In genomic region chr15:72967397-72967796, GRCh38 we compare ENCODE assay signal across 20 cellular contexts.
"Had no signal": no experiment of that assay in that cellular context is flagged by ENCODE, and none has a peak within 500 bp of the region (broad histone marks: within the 10 kb centered on the region; RNA-seq: fewer than 3 reads in every experiment).

No MANE protein-coding gene starts in this region.

- H3K4me1 Mint-ChIP-seq: activated naive CD4-positive, alpha-beta T cell treated with anti-CD3 and anti-CD28 coated beads, Interleukin-2, amount 50 U/mL, for 24 hours had no signal

- H3K36me3 ChIP-seq: tibial nerve, vagina had no signal

- H3K9me3 ChIP-seq: vagina had no signal

- H3K9me3 Mint-ChIP-seq: activated CD4-positive, alpha-beta T cell treated with anti-CD3 and anti-CD28 coated beads, Interleukin-2, amount 10 ng/mL, durations not matched to agents 7 days and 5 days; activated naive CD4-positive, alpha-beta T cell treated with anti-CD3 and anti-CD28 coated beads, Interleukin-2, amount 50 U/mL, for 24 hours had no signal

- H3K27ac Mint-ChIP-seq: activated CD4-positive, alpha-beta T cell treated with anti-CD3 and anti-CD28 coated beads, Interleukin-2, amount 10 ng/mL, durations not matched to agents 7 days and 5 days; activated CD8-positive, alpha-beta T cell treated with anti-CD3 and anti-CD28 coated beads, Interleukin-2, amount 10 ng/mL, durations not matched to agents 7 days and 5 days; activated naive CD4-positive, alpha-beta T cell treated with anti-CD3 and anti-CD28 coated beads, Interleukin-2, amount 50 U/mL, for 24 hours; stimulated activated naive CD8-positive, alpha-beta T cell treated with anti-CD3 and anti-CD28 coated beads, Interleukin-15, Interleukin-2, amounts not matched to agents 100 ng/mL and 50 ng/mL, for 24 hours had no signal

- H3K36me3 Mint-ChIP-seq: activated naive CD4-positive, alpha-beta T cell treated with anti-CD3 and anti-CD28 coated beads, Interleukin-2, amount 50 U/mL, for 24 hours had no signal

- H3K4me3 ChIP-seq: tibial nerve, vagina had no signal

- DNase-seq: activated CD4-positive, alpha-beta T cell treated with anti-CD3 and anti-CD28 coated beads, Interleukin-2, amount 10 ng/mL, durations not matched to agents 7 days and 5 days; activated CD8-positive, alpha-beta memory T cell treated with anti-CD3 and anti-CD28 coated beads, Interleukin-2, amount 50 U/mL, for 4 hours; activated CD8-positive, alpha-beta T cell treated with anti-CD3 and anti-CD28 coated beads, Interleukin-2, amount 10 ng/mL, durations not matched to agents 7 days and 5 days; activated gamma-delta T cell; activated T-cell treated with anti-CD3 and anti-CD28 coated beads, Interleukin-2, amount 50 U/mL, for 48 hours; foreskin keratinocyte; head of caudate nucleus; kidney glomerular epithelial cell; left ventricle myocardium superior; occipital lobe; stimulated activated CD4-positive, alpha-beta T cell treated with anti-CD3 and anti-CD28 coated beads, Interleukin-12 subunit alpha, Interleukin-12 subunit beta, amount 100 ng/mL, for 4 hours; stimulated activated CD4-positive, alpha-beta T cell treated with anti-CD3 and anti-CD28 coated beads, Interleukin-1b, Interleukin-23, amount 100 ng/mL, for 48 hours; T1000 had no signal

- H3K4me3 Mint-ChIP-seq: activated CD4-positive, alpha-beta T cell treated with anti-CD3 and anti-CD28 coated beads, Interleukin-2, amount 10 ng/mL, durations not matched to agents 7 days and 5 days; activated CD8-positive, alpha-beta T cell treated with anti-CD3 and anti-CD28 coated beads, Interleukin-2, amount 10 ng/mL, durations not matched to agents 7 days and 5 days; activated naive CD4-positive, alpha-beta T cell treated with anti-CD3 and anti-CD28 coated beads, Interleukin-2, amount 50 U/mL, for 24 hours; stimulated activated naive CD8-positive, alpha-beta T cell treated with anti-CD3 and anti-CD28 coated beads, Interleukin-15, Interleukin-2, amounts not matched to agents 100 ng/mL and 50 ng/mL, for 24 hours had no signal

- ATAC-seq: activated CD4-positive, CD25-positive, alpha-beta regulatory T cell treated with anti-CD3 and anti-CD28 coated beads, Interleukin-2, amount 50 U/mL, for 24 hours; activated CD8-positive, alpha-beta T cell treated with anti-CD3 and anti-CD28 coated beads, Interleukin-2, amount 10 ng/mL, durations not matched to agents 7 days and 5 days; foreskin keratinocyte; left ventricle myocardium superior; naive thymus-derived CD8-positive, alpha-beta T cell had no signal

- H3K27me3 ChIP-seq: tibial nerve, vagina had no signal

- H3K27ac ChIP-seq: epithelial cell of prostate, foreskin keratinocyte, tibial nerve, vagina had no signal

- H3K4me1 ChIP-seq: foreskin keratinocyte had no signal
